8 cellular contexts compared by ENCODE assay signal in genomic region chr12:54017845-54018607, GRCh38. TPM values are rescaled to one million over a fixed set of nuclear protein-coding genes. Genes with fewer than 3 reads are reported as not detected.
A peak's percentile ranks its signal among the peaks of the same experiment; 100 is the strongest.
DNase-seq lines count a peak whose midpoint lies in the region; ATAC-seq and TF ChIP-seq lines count a peak whose summit lies in the region.

No MANE protein-coding gene starts in this region.

- H3K27me3 ChIP-seq in iPS DF 6.9 (ENCODE audit: control insufficient read depth, insufficient read depth, low read length) = peaks cover 90% of the 10 kb centered on the region
- no peaks in the 10 kb centered on the region for H3K27me3 ChIP-seq in skeletal muscle satellite cell (ENCODE audit: control insufficient read depth, insufficient read depth, low read length)

- H3K4me3 ChIP-seq in iPS DF 6.9 (ENCODE audit: low read length) (peak overlapping the region; percentile 12; the same call in 1 of the 2 replicates), skeletal muscle satellite cell (ENCODE audit: low read length) (peak overlapping the region; percentile 86)

- no peaks in the 10 kb centered on the region for H3K36me3 Mint-ChIP-seq in T-cell

- peak; percentile 82 to 85 (median 84) for ATAC-seq in T-cell (replicated peaks in 1 of 4)

- H3K4me3 Mint-ChIP-seq in T-cell = peak overlapping the region; percentile 75 to 79 (median 79)

- H3K27ac ChIP-seq in iPS DF 6.9 (ENCODE audit: low read length) = no peak overlapping the region

- DNase-seq in HEK293T (ENCODE audit: extremely low spot score) = peak; percentile 90
- peak; percentile 88 for DNase-seq in NCI-H1105 (lab: John Stamatoyannopoulos, UW)
- DNase-seq in T-cell = peak; percentile 41 to 80 (median 68)
- peak in 45 of 58 donors; percentile 1 to 52 (median 14) for DNase-seq in anterior cingulate cortex (lab: John Stamatoyannopoulos, UW)
- DNase-seq in iPS DF 6.9 (ENCODE audit: low read depth, low spot score) = no peak
- DNase-seq in Kasumi-1 (lab: John Stamatoyannopoulos, UW) = no peak

- WGBS in iPS DF 6.9 (ENCODE audit: insufficient coverage, insufficient read length) = no CpG with 5 or more reads among the region's 41 CpGs

- H3K36me3 ChIP-seq in iPS DF 6.9 (ENCODE audit: control insufficient read depth, insufficient read depth, low read length) = no peaks in the 10 kb centered on the region
- H3K36me3 ChIP-seq in skeletal muscle satellite cell (ENCODE audit: insufficient read depth, low read length) = no peaks in the 10 kb centered on the region

- peak overlapping the region; percentile 94 for H3K4me2 ChIP-seq in skeletal muscle satellite cell (ENCODE audit: low read length)

- peaks cover 20 to 32% (median 27%) of the 10 kb centered on the region in 3 donors for H3K4me1 Mint-ChIP-seq in T-cell

- CTCF ChIA-PET in HEK293T (lab: Yijun Ruan, JAX) (interaction anchor here (0.8 to 2.3 kb wide), 5 partner anchors 9 to 190 kb away, joined by 3 to 6 read pairs (median 3); partner anchors contain the start of gene HOXC8), T-cell (lab: Charles Lee) (interaction anchor here (0.6 to 2.3 kb wide), 13 partner anchors 9 to 272 kb away, joined by 3 to 11 read pairs (median 4); partner anchors contain the start of gene SMUG1 (in 1 of the 2))

- POLR2A ChIA-PET in HEK293T (lab: Yijun Ruan, JAX) = interaction anchor here (0.9 to 2.9 kb wide), 15 partner anchors 9 to 341 kb away, joined by 3 to 26 read pairs (median 5); partner anchors contain the start of genes CBX5, HNRNPA1, HOXC4 and HOXC5
- POLR2A ChIA-PET in T-cell (lab: Charles Lee) = no interaction called here

- peaks cover 55 to 86% of the 10 kb centered on the region in 2 donors for H3K27me3 Mint-ChIP-seq in T-cell

- H3K9me3 ChIP-seq in iPS DF 6.9 (ENCODE audit: control insufficient read depth, insufficient read depth, low read length) (no peaks in the 10 kb centered on the region), skeletal muscle satellite cell (replicated peaks; ENCODE audit: low read length) (no peaks in the 10 kb centered on the region)

- H3K4me1 ChIP-seq in iPS DF 6.9 (ENCODE audit: control insufficient read depth, insufficient read depth, low read length) (0 out of 2 replicates have a peak, but pooled peaks cover 2% of the 10 kb centered on the region), skeletal muscle satellite cell (ENCODE audit: control insufficient read depth, insufficient read depth, low read length) (peaks cover 64% of the 10 kb centered on the region)

- H3K9ac ChIP-seq in skeletal muscle satellite cell (ENCODE audit: low read depth, low read length) = peak overlapping the region; percentile 96

- peak; percentile 63 for TF ChIP-seq POLR2A in GM10847 (IDR thresholded peaks at IDR 0.05; ENCODE audit: extremely low read depth, insufficient read length)

- H3K9me3 Mint-ChIP-seq in T-cell = no peaks in the 10 kb centered on the region

- no peak overlapping the region for H3K27ac Mint-ChIP-seq in T-cell

TF ChIP-seq in HEK293T, 16 proteins besides CTCF, POLR2A, EP300 and RAD21:
- TF ChIP-seq L3MBTL2 (conservative IDR thresholded peaks at IDR 0.05) = no peak
- TF ChIP-seq ZNF384 (IDR thresholded peaks at IDR 0.05) = no peak
- TF ChIP-seq BHLHE40 (IDR thresholded peaks at IDR 0.05; ENCODE audit: borderline replicate concordance) = no peak
- TF ChIP-seq FOXA1 (IDR thresholded peaks at IDR 0.05) = no peak
- TF ChIP-seq NFRKB (IDR thresholded peaks at IDR 0.05) = no peak
- TF ChIP-seq TARDBP (IDR thresholded peaks at IDR 0.05) = no peak
- TF ChIP-seq PKNOX1 (IDR thresholded peaks at IDR 0.05) = 0 out of 2 replicates have a peak, but pooled peaks have one; percentile 10
- no peak for TF ChIP-seq ARNT (IDR thresholded peaks at IDR 0.05)
- no peak; the same call in 1 of the 2 replicates for TF ChIP-seq CTBP1 (IDR thresholded peaks at IDR 0.05; ENCODE audit: borderline replicate concordance)

RNA-seq across cellular contexts. Expression of gene HOXC8, which starts 9.2 kb away (rescaled TPM):
- not detected for total RNA-seq in T-cell
- 3.1 and 4.8 TPM in 2 replicates for total RNA-seq in skeletal muscle satellite cell (2012; rRNA removed)

RNA-seq across cellular contexts. Expression of gene HOXC6, which starts 10.2 kb away (rescaled TPM):
- total RNA-seq in T-cell = not detected
- 2.5 and 4.6 TPM in 2 replicates for total RNA-seq in skeletal muscle satellite cell (2012; rRNA removed)

RNA-seq across cellular contexts. Expression of gene HOXC5, which starts 14.8 kb away (rescaled TPM):
- not detected for total RNA-seq in T-cell
- total RNA-seq in skeletal muscle satellite cell (2012; rRNA removed) = 1.1 and 1.3 TPM in 2 replicates

RNA-seq across cellular contexts. Expression of gene HOXC9, which starts 18.1 kb away (rescaled TPM):
- total RNA-seq in T-cell = not detected
- total RNA-seq in skeletal muscle satellite cell (2012; rRNA removed) = 4.1 and 7.6 TPM in 2 replicates

RNA-seq across cellular contexts. Expression of gene HOXC10, which starts 33.1 kb away (rescaled TPM):
- under 1 TPM in 1 of 5 donors, not detected in 4; 0.30 TPM for total RNA-seq in T-cell
- total RNA-seq in skeletal muscle satellite cell (2012; rRNA removed) = 1.8 and 3.7 TPM in 2 replicates

Comparison
In these comparisons a context has a peak if more than half of its experiments do, and no peak if none do; other contexts are left out.
1. DNase-seq: peak in HEK293T (single experiment), NCI-H1105 (single experiment), T-cell (34 of 34) and anterior cingulate cortex (45 of 58); none in iPS DF 6.9 (single experiment) and Kasumi-1 (0 of 2).